1 cellular context compared by ENCODE assay signal in the genomic region with DNA sequence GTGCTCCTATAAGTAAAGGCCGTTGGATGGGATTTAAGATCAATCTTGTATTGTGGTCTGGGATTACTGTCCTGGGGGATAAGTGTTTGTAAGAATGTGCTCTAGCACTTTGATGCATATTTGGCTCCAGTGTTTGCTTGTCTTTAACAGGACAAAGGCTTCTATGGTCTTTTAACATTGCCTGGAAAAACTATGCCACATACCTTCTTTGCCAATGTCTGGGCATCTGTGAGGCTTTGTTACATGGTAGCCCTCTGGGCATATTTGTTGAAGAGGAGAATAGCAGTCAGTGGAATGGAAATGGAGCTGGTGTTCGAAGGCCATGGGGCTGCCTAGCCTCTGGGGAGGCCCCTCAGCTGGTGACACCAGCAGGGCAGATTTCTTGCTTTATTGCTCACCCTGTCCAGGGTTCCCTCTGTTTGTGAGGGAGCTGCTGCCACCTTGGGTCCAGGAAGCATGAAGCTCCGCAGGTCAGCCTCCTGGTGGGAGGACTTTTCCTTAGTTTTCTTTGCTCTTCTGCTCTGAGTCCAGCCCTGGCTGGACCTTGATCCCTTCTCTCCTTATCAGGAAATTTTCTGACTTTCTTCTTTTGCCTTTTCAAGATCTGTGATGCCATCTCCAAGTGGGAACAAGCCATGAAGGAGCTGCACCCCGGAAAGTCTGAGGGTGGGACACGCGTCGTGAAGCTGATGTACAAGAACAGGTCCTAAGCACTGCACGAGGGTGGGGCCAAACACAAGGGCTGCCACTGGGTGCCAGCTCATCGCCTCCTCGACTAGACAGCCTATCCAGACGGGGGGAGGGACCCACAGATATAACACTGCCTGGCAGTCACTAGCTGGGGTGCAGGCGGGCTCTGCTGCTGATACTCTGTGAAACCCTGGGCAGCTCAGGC.
TF ChIP-seq lines count a peak whose summit lies in the region.

No MANE protein-coding gene starts in this region.

TF ChIP-seq in HepG2, 621 proteins besides CTCF, POLR2A, EP300 and RAD21:
- TF ChIP-seq ATF1 (CRISPR knock-in tag; IDR thresholded peaks at IDR 0.05) (no peak), HNF4A (CRISPR knock-in tag; IDR thresholded peaks at IDR 0.05) (0 out of 2 replicates have a peak, but pooled peaks have one; percentile 10), STAG1 (CRISPR knock-in tag; IDR thresholded peaks at IDR 0.05) (peak; percentile 27; the same call in 1 of the 2 replicates), ZFP41 (CRISPR knock-in tag; IDR thresholded peaks at IDR 0.05; ENCODE audit: borderline replicate concordance) (no peak), SNAPC5 (CRISPR knock-in tag; IDR thresholded peaks at IDR 0.05; ENCODE audit: borderline replicate concordance) (no peak)
TF ChIP-seq in HepG2: peak in this region for 2.
